In genomic region chr6:389622-390021, GRCh38 we compare ENCODE assay signal across 13 cellular contexts. TPM values are rescaled to one million over a fixed set of nuclear protein-coding genes. Genes with fewer than 3 reads are reported as not detected.
A peak's percentile ranks its signal among the peaks of the same experiment; 100 is the strongest.
DNase-seq lines count a peak whose midpoint lies in the region; ATAC-seq lines count a peak whose summit lies in the region.
"Had no signal": no experiment of that assay in that cellular context is flagged by ENCODE, and none has a peak within 500 bp of the region (broad histone marks: within the 10 kb centered on the region; RNA-seq: fewer than 3 reads in every experiment).

No MANE protein-coding gene starts in this region.

- H3K4me1 Mint-ChIP-seq in CD4-positive, CD25-positive, alpha-beta regulatory T cell = peaks cover 7 to 35% (median 24%) of the 10 kb centered on the region in 4 donors
- peaks cover 35% of the 10 kb centered on the region for H3K4me1 Mint-ChIP-seq in activated naive CD4-positive, alpha-beta T cell treated with anti-CD3 and anti-CD28 coated beads, Interleukin-2, amount 10 ng/mL, durations not matched to agents 7 days and 5 days

- DNase-seq in CD4-positive, CD25-positive, alpha-beta regulatory T cell = peak in 2 of 3 donors; percentile 77 to 94
- peak; percentile 57 for DNase-seq in activated naive CD4-positive, alpha-beta T cell treated with anti-CD3 and anti-CD28 coated beads, Interleukin-2, amount 10 ng/mL, durations not matched to agents 7 days and 5 days
- no peak for DNase-seq in activated effector memory CD4-positive, alpha-beta T cell treated with anti-CD3 and anti-CD28 coated beads, Interleukin-2, amount 50 U/mL, for 16 hours
- no peak for DNase-seq in activated gamma-delta T cell treated with Interleukin-2 at 50 U/mL for 16 hours
- no peak for DNase-seq in GDM1 (lab: John Stamatoyannopoulos, UW)
- DNase-seq in activated CD4-positive, alpha-beta T cell treated with anti-CD3 and anti-CD28 coated beads, Interleukin-2, amount 50 U/mL, for 4 hours = no peak
- DNase-seq: activated effector memory CD4-positive, alpha-beta T cell treated with Interleukin-2 at 50 U/mL for 16 hours; H9; spleen; trophoblast cell had no signal

- H3K27ac Mint-ChIP-seq in CD4-positive, CD25-positive, alpha-beta regulatory T cell = peak overlapping the region; percentile 84 to 94 (median 89)
- H3K27ac Mint-ChIP-seq in activated naive CD4-positive, alpha-beta T cell treated with anti-CD3 and anti-CD28 coated beads, Interleukin-2, amount 10 ng/mL, durations not matched to agents 7 days and 5 days = peak overlapping the region; percentile 97
- H3K27ac Mint-ChIP-seq: H9 had no signal

- peak; percentile 72 to 76 for ATAC-seq in CD4-positive, CD25-positive, alpha-beta regulatory T cell (ENCODE audit: low read depth in 2 of 2)
- peak; percentile 33 for ATAC-seq in GM18858 (IDR thresholded peaks at IDR 0.05; ENCODE audit: unreplicated experiment)
- ATAC-seq in HG03066 (IDR thresholded peaks at IDR 0.05; ENCODE audit: low read depth, unreplicated experiment) = peak; percentile 33

- no peaks in the 10 kb centered on the region for H3K9me3 Mint-ChIP-seq in CD4-positive, CD25-positive, alpha-beta regulatory T cell
- no peaks in the 10 kb centered on the region for H3K9me3 Mint-ChIP-seq in activated naive CD4-positive, alpha-beta T cell treated with anti-CD3 and anti-CD28 coated beads, Interleukin-2, amount 10 ng/mL, durations not matched to agents 7 days and 5 days

- H3K4me3 ChIP-seq in CD4-positive, CD25-positive, alpha-beta regulatory T cell (ENCODE audit: low read depth, low read length) = peak overlapping the region; percentile 75
- H3K4me3 ChIP-seq: lung had no signal

- peaks cover 4% of the 10 kb centered on the region for H3K27me3 Mint-ChIP-seq in CD4-positive, CD25-positive, alpha-beta regulatory T cell
- H3K27me3 Mint-ChIP-seq in activated naive CD4-positive, alpha-beta T cell treated with anti-CD3 and anti-CD28 coated beads, Interleukin-2, amount 10 ng/mL, durations not matched to agents 7 days and 5 days = peaks cover 12% of the 10 kb centered on the region

- H3K36me3 Mint-ChIP-seq in CD4-positive, CD25-positive, alpha-beta regulatory T cell = peaks cover 6% of the 10 kb centered on the region
- peaks cover 19% of the 10 kb centered on the region for H3K36me3 Mint-ChIP-seq in activated naive CD4-positive, alpha-beta T cell treated with anti-CD3 and anti-CD28 coated beads, Interleukin-2, amount 10 ng/mL, durations not matched to agents 7 days and 5 days

- H3K27me3 ChIP-seq in CD4-positive, CD25-positive, alpha-beta regulatory T cell (ENCODE audit: control insufficient read depth, insufficient read depth, low read length) = no peaks in the 10 kb centered on the region

- CTCF ChIA-PET in activated naive CD4-positive, alpha-beta T cell treated with anti-CD3 and anti-CD28 coated beads, Interleukin-2, amount 10 ng/mL, durations not matched to agents 7 days and 5 days (lab: Charles Lee) = interaction anchor here (0.6 to 4.1 kb wide), 18 partner anchors 10 to 399 kb away, joined by 3 to 43 read pairs (median 4); no protein-coding TSS in a partner anchor

- H3K4me1 ChIP-seq in CD4-positive, CD25-positive, alpha-beta regulatory T cell (ENCODE audit: control insufficient read depth, insufficient read depth, low read length, poor library complexity, severe bottlenecking) = peaks cover 31% of the 10 kb centered on the region

- H3K9me3 ChIP-seq in CD4-positive, CD25-positive, alpha-beta regulatory T cell (ENCODE audit: control insufficient read depth in 2 of 2, low read length in 2 of 2) = no peaks in the 10 kb centered on the region
- H3K9me3 ChIP-seq: spleen had no signal

- H3K27ac ChIP-seq in CD4-positive, CD25-positive, alpha-beta regulatory T cell (ENCODE audit: insufficient read depth, low read length, poor library complexity, severe bottlenecking) = peak overlapping the region; percentile 64

- peaks cover 2% of the 10 kb centered on the region for H3K36me3 ChIP-seq in CD4-positive, CD25-positive, alpha-beta regulatory T cell (ENCODE audit: control insufficient read depth, insufficient read depth, low read length)

- peak overlapping the region; percentile 82 to 98 (median 94) for H3K4me3 Mint-ChIP-seq in CD4-positive, CD25-positive, alpha-beta regulatory T cell
- peak overlapping the region; percentile 89 for H3K4me3 Mint-ChIP-seq in activated naive CD4-positive, alpha-beta T cell treated with anti-CD3 and anti-CD28 coated beads, Interleukin-2, amount 10 ng/mL, durations not matched to agents 7 days and 5 days
- H3K4me3 Mint-ChIP-seq: H9 had no signal

RNA-seq across cellular contexts. Expression of gene IRF4, which starts 1.9 kb away (rescaled TPM):
- 71.3 TPM for total RNA-seq in CD4-positive, CD25-positive, alpha-beta regulatory T cell
- polyA plus RNA-seq in CD4-positive, CD25-positive, alpha-beta regulatory T cell = 10 to 100 TPM in 3 of 4 donors, 1 to 10 TPM in 1; 9.0 to 14.3 (median 11.2) TPM

Comparison
In these comparisons a context has a peak if more than half of its experiments do, and no peak if none do; other contexts are left out.
1. DNase-seq: peak in CD4-positive, CD25-positive, alpha-beta regulatory T cell (2 of 3) and activated naive CD4-positive, alpha-beta T cell treated with anti-CD3 and anti-CD28 coated beads, Interleukin-2, amount 10 ng/mL, durations not matched to agents 7 days and 5 days (single experiment); none in activated effector memory CD4-positive, alpha-beta T cell treated with anti-CD3 and anti-CD28 coated beads, Interleukin-2, amount 50 U/mL, for 16 hours (single experiment), activated gamma-delta T cell treated with Interleukin-2 at 50 U/mL for 16 hours (single experiment), GDM1 (single experiment) and activated CD4-positive, alpha-beta T cell treated with anti-CD3 and anti-CD28 coated beads, Interleukin-2, amount 50 U/mL, for 4 hours (0 of 2).
2. Peak in every context shown above with its lines, with median percentiles within 50 percentile points of each other: ATAC-seq.